ENCODE assay signal across 6 cellular contexts in genomic region chr16:83686726-83687125, GRCh38.
"Had no signal": no experiment of that assay in that cellular context is flagged by ENCODE, and none has a peak within 500 bp of the region (broad histone marks: within the 10 kb centered on the region; RNA-seq: fewer than 3 reads in every experiment).

No MANE protein-coding gene starts in this region.

- H3K4me3 ChIP-seq: GM23338 had no signal

- ATAC-seq: GM23338, HepG2 had no signal

- FAIRE-seq: H1, H54, HepG2 had no signal

- DNase-seq: H9, HCEC 1CT had no signal
